Comparison of ENCODE assay signal across 8 cellular contexts in genomic region chr12:121229879-121230537, GRCh38. TPM values are rescaled to one million over a fixed set of nuclear protein-coding genes. Genes with fewer than 3 reads are reported as not detected.
A peak's percentile ranks its signal among the peaks of the same experiment; 100 is the strongest.
DNase-seq lines count a peak whose midpoint lies in the region; ATAC-seq and TF ChIP-seq lines count a peak whose summit lies in the region.
"Not testable (repeated sequence)": the region's sequence is repeated elsewhere in the genome, so short reads cannot be mapped to it uniquely, and the experiment has no call there.

No MANE protein-coding gene starts in this region.

- not testable (repeated sequence) for H3K4me3 ChIP-seq in GM12865 (ENCODE audit: low read depth, low read length); NB4 (ENCODE audit: low read depth, low read length); coronary artery; prostate gland; aorta (ENCODE audit: low read length in 2 of 2)

- TF ChIP-seq CTCF in GM12865 (IDR thresholded peaks at IDR 0.05; ENCODE audit: insufficient read depth, low read depth, low read length, missing control alignments) (peak; percentile 79), NB4 (IDR thresholded peaks at IDR 0.05; ENCODE audit: low read depth, low read length) (peak; percentile 98), coronary artery (IDR thresholded peaks at IDR 0.05) (peak; percentile 87), prostate gland (IDR thresholded peaks at IDR 0.05) (peak; percentile 49 to 80 (median 66))

- 54% methylated on average over 19 of the region's 19 CpGs for WGBS in prostate gland
- WGBS in aorta, 2 donors, result 48 to 52% methylated on average over 19 of the region's 19 CpGs

- not testable (repeated sequence) for H3K27me3 ChIP-seq in prostate gland (replicated peaks; ENCODE audit: insufficient read depth); aorta (ENCODE audit: control insufficient read depth in 1 of 2, insufficient read depth in 2 of 2, low read length in 1 of 2)

- TF ChIP-seq POLR2A in NB4 (IDR thresholded peaks at IDR 0.05; ENCODE audit: extremely low read depth, insufficient read length); prostate gland (IDR thresholded peaks at IDR 0.05): not testable (repeated sequence)

- peak; percentile 83 for ATAC-seq in aorta (ENCODE audit: low FRiP score)

- H3K9me3 ChIP-seq in prostate gland; aorta (ENCODE audit: control insufficient read depth, low read length): not testable (repeated sequence)

- H3K27ac ChIP-seq in coronary artery; prostate gland; aorta (ENCODE audit: low read depth in 1 of 2, low read length in 2 of 2): not testable (repeated sequence)

- intact Hi-C loops in prostate gland (cut with DNase I); aorta (cut with DNase I): not testable (repeated sequence)

- not testable (repeated sequence) for H3K4me1 ChIP-seq in prostate gland (replicated peaks); aorta (ENCODE audit: control insufficient read depth in 1 of 2, insufficient read depth in 2 of 2, low read length in 2 of 2)

- not testable (repeated sequence) for H3K36me3 ChIP-seq in prostate gland; aorta (ENCODE audit: control insufficient read depth in 1 of 2, insufficient read depth in 2 of 2, low read length in 1 of 2)

- DNase-seq in GM12865 (ENCODE audit: low read depth) (peak; percentile 77), NB4 (ENCODE audit: low read depth) (peak; percentile 93), RPMI8226 (peak; percentile 70), iPS-NIHi11 (ENCODE audit: low spot score) (peak; percentile 93), prostate gland (ENCODE audit: low spot score) (peak; percentile 42), aorta (peak; percentile 78 to 89)
- DNase-seq in activated CD8-positive, alpha-beta memory T cell treated with anti-CD3 and anti-CD28 coated beads, Interleukin-2, amount 50 U/mL, for 4 hours, result peak; percentile 58
- not testable (repeated sequence) for DNase-seq in coronary artery (ENCODE audit: low spot score)

RNA-seq across cellular contexts. Expression of gene P2RX4, which starts 20.1 kb away (rescaled TPM):
- 100 to 1,000 TPM in 1 of 2 donors, 10 to 100 TPM in 1; 63.2 to 103 TPM for total RNA-seq in prostate gland
- 10 to 100 TPM; 22.3 to 32.0 TPM for total RNA-seq in aorta
- 10 to 100 TPM; 23.3 to 24.6 TPM for polyA plus RNA-seq in aorta
